In genomic region chr3:57157666-57158065, GRCh38 we compare ENCODE assay signal across 16 cellular contexts. TPM values are rescaled to one million over a fixed set of nuclear protein-coding genes. Genes with fewer than 3 reads are reported as not detected.
DNase-seq lines count a peak whose midpoint lies in the region; ATAC-seq and TF ChIP-seq lines count a peak whose summit lies in the region.
"Had no signal": no experiment of that assay in that cellular context is flagged by ENCODE, and none has a peak within 500 bp of the region (broad histone marks: within the 10 kb centered on the region; RNA-seq: fewer than 3 reads in every experiment).

No MANE protein-coding gene starts in this region.

- H3K36me3 ChIP-seq in GM23338 (ENCODE audit: insufficient read depth) = no peaks in the 10 kb centered on the region
- H3K36me3 ChIP-seq in hepatocyte (replicated peaks; ENCODE audit: insufficient read depth, low read depth) = no peaks in the 10 kb centered on the region
- H3K36me3 ChIP-seq in prostate gland = no peaks in the 10 kb centered on the region

- WGBS in hepatocyte (ENCODE audit: low lambda C conversion rate, missing lambda C conversion rate) = 58% methylated on average over 5 of the region's 5 CpGs
- 13% methylated on average over 5 of the region's 5 CpGs for WGBS in prostate gland

- H3K9me2 ChIP-seq in GM23338 (ENCODE audit: insufficient read depth) (no peaks in the 10 kb centered on the region), hepatocyte (replicated peaks; ENCODE audit: insufficient read depth) (no peaks in the 10 kb centered on the region)

- TF ChIP-seq CTCF in GM23338 (conservative IDR thresholded peaks at IDR 0.05; ENCODE audit: low read depth in 2 of 2) (no peak), WTC11 (IDR thresholded peaks at IDR 0.05) (no peak), hepatocyte (IDR thresholded peaks at IDR 0.05; ENCODE audit: poor library complexity) (no peak), neural crest cell (conservative IDR thresholded peaks at IDR 0.05) (no peak), prostate gland (IDR thresholded peaks at IDR 0.05) (no peak)

- POLR2A ChIA-PET in WTC11 (lab: Charles Lee) = no interaction called here

- ATAC-seq in GM23338 (no peak), WTC11 (no peak), GM21390 (IDR thresholded peaks at IDR 0.05; ENCODE audit: unreplicated experiment) (no peak)
- ATAC-seq: HCT116, K562, SK-N-SH treated with all-trans-retinoic acid at 6 μM for 48 hours had no signal

- H3K27me3 ChIP-seq in GM23338 (ENCODE audit: insufficient read depth) (no peaks in the 10 kb centered on the region), hepatocyte (no peaks in the 10 kb centered on the region), prostate gland (replicated peaks; ENCODE audit: insufficient read depth) (no peaks in the 10 kb centered on the region)

- H3K4me1 Mint-ChIP-seq in GM23338 = peaks cover 89% of the 10 kb centered on the region
- peaks cover 95% of the 10 kb centered on the region for H3K4me1 Mint-ChIP-seq in WTC11
- peaks cover 90% of the 10 kb centered on the region for H3K4me1 Mint-ChIP-seq in neural crest cell

- peaks cover 9% of the 10 kb centered on the region; the same call in 1 of the 2 replicates for H3F3A ChIP-seq in GM23338 (replicated peaks; ENCODE audit: low read depth)

- H3K4me1 ChIP-seq in GM23338 (ENCODE audit: insufficient read depth) (peaks cover 91% of the 10 kb centered on the region), hepatocyte (ENCODE audit: insufficient read depth) (peaks cover 25% of the 10 kb centered on the region), prostate gland (replicated peaks) (peaks cover 10% of the 10 kb centered on the region)

- H3K4me3 ChIP-seq in GM23338 (no peak overlapping the region; the same call in 1 of the 2 replicates), hepatocyte (no peak overlapping the region), prostate gland (no peak overlapping the region)
- H3K4me3 ChIP-seq: K562 had no signal

- TF ChIP-seq POLR2A in prostate gland (IDR thresholded peaks at IDR 0.05) = no peak

- H3K79me2 ChIP-seq in GM23338 (replicated peaks; ENCODE audit: insufficient read depth) (peaks cover 75% of the 10 kb centered on the region), hepatocyte (peaks cover 26% of the 10 kb centered on the region)

- H3K4me2 ChIP-seq in GM23338 (peak overlapping the region; percentile 65), hepatocyte (peak overlapping the region; percentile 65)

- no peak overlapping the region for H2AFZ ChIP-seq in GM23338
- H2AFZ ChIP-seq in hepatocyte = no peak overlapping the region

- peaks cover 15% of the 10 kb centered on the region for H3K27me3 Mint-ChIP-seq in GM23338 (ENCODE audit: insufficient read depth, low read depth, poor library complexity)
- H3K27me3 Mint-ChIP-seq in WTC11 (ENCODE audit: low read depth) = peaks cover 8% of the 10 kb centered on the region
- H3K27me3 Mint-ChIP-seq in neural crest cell (ENCODE audit: low read depth) = no peaks in the 10 kb centered on the region

- H3K36me3 Mint-ChIP-seq in GM23338 (ENCODE audit: low read depth) (peaks cover 11% of the 10 kb centered on the region; the same call in 1 of the 3 replicates), WTC11 (no peaks in the 10 kb centered on the region), neural crest cell (ENCODE audit: low read depth) (no peaks in the 10 kb centered on the region)

- no peak overlapping the region for H3K27ac Mint-ChIP-seq in GM23338
- H3K27ac Mint-ChIP-seq in WTC11 = no peak overlapping the region
- peak overlapping the region; percentile 85 for H3K27ac Mint-ChIP-seq in neural crest cell (ENCODE audit: unreplicated experiment)
- H3K27ac Mint-ChIP-seq: CD14-positive monocyte had no signal

- DNase-seq in GM23338 (ENCODE audit: low spot score) = no peak
- no peak for DNase-seq in WTC11 (ENCODE audit: low spot score)
- no peak for DNase-seq in hepatocyte (ENCODE audit: low spot score)
- DNase-seq in neural crest cell (ENCODE audit: low read depth, low spot score) = no peak
- DNase-seq in prostate gland (ENCODE audit: low spot score) = no peak
- DNase-seq in NK-92 treated with Interleukin-12 subunit alpha and Interleukin-12 subunit beta, amount 100 ng/mL, for 24 hours (lab: John Stamatoyannopoulos, UW) = no peak
- DNase-seq in stimulated activated CD4-positive, alpha-beta T cell treated with anti-CD3 and anti-CD28 coated beads, Interleukin-2, amount 100 ng/mL, for 48 hours = no peak
- DNase-seq: COR-L47, NCI-H1436 treated with DMSO at 0.1 percent for 48 hours, NCI-H510A treated with DMSO at 0.1 percent for 48 hours, SHP77 treated with DMSO at 0.1 percent for 48 hours had no signal

- H4K20me1 ChIP-seq in GM23338 (replicated peaks; ENCODE audit: insufficient read depth) (peaks cover 17% of the 10 kb centered on the region), hepatocyte (ENCODE audit: insufficient read depth, poor library complexity, severe bottlenecking) (no peaks in the 10 kb centered on the region)

- H3K27ac ChIP-seq in GM23338 (ENCODE audit: low read depth) (no peak overlapping the region), hepatocyte (peak overlapping the region; percentile 77), prostate gland (no peak overlapping the region)

- CTCF ChIA-PET in WTC11 (lab: Charles Lee) = no interaction called here

- H3K4me3 Mint-ChIP-seq in GM23338 (peak overlapping the region; percentile 21; the same call in 1 of the 3 replicates), WTC11 (peak overlapping the region; percentile 9; the same call in 1 of the 2 replicates), neural crest cell (peak overlapping the region; percentile 9)

- H3K9me3 ChIP-seq in hepatocyte (ENCODE audit: low read depth) = no peaks in the 10 kb centered on the region
- no peaks in the 10 kb centered on the region for H3K9me3 ChIP-seq in prostate gland

- H3K9me3 Mint-ChIP-seq in GM23338 (peaks cover 4% of the 10 kb centered on the region; the same call in 2 of the 3 replicates), WTC11 (no peaks in the 10 kb centered on the region), neural crest cell (no peaks in the 10 kb centered on the region)

- intact Hi-C loops in prostate gland (cut with DNase I) = no loop called here

TF ChIP-seq in GM23338, 12 proteins besides CTCF, POLR2A, EP300 and RAD21:
- TF ChIP-seq NANOG (IDR thresholded peaks at IDR 0.05; ENCODE audit: borderline replicate concordance) = no peak
- TF ChIP-seq CREB1 (CRISPR knock-in tag; IDR thresholded peaks at IDR 0.05; ENCODE audit: low read depth) = no peak

TF ChIP-seq in WTC11, 78 proteins besides CTCF, POLR2A, EP300 and RAD21 (continues in another document):
- TF ChIP-seq RORB (CRISPR knock-in tag; IDR thresholded peaks at IDR 0.05) = no peak
- TF ChIP-seq ARID4B (CRISPR knock-in tag; IDR thresholded peaks at IDR 0.05; ENCODE audit: borderline replicate concordance) = no peak
- TF ChIP-seq PREB (CRISPR knock-in tag; IDR thresholded peaks at IDR 0.05; ENCODE audit: borderline replicate concordance) = no peak
- TF ChIP-seq CBFB (CRISPR knock-in tag; IDR thresholded peaks at IDR 0.05; ENCODE audit: low read depth) = no peak
- TF ChIP-seq FOXJ3 (CRISPR knock-in tag; IDR thresholded peaks at IDR 0.05; ENCODE audit: borderline replicate concordance) = no peak

RNA-seq across cellular contexts. Expression of gene IL17RD, which starts 7.5 kb away (rescaled TPM):
- 79.6 and 104 TPM in 2 replicates for total RNA-seq in GM23338 (2014; rRNA removed; shearing (Covaris generic))
- 10.7 and 11.9 TPM in 2 replicates for polyA plus RNA-seq in GM23338 (2016; fragmentation: Nextera tagmentation; extraction: Ambion mirVana)
- 59.1 to 72.9 TPM (median 66.0 TPM) in 3 replicates for total RNA-seq in WTC11 (2021)
- 6.2 and 6.7 TPM in 2 replicates for total RNA-seq in hepatocyte
- 1.7 and 2.0 TPM in 2 replicates for polyA plus RNA-seq in hepatocyte
- total RNA-seq in neural crest cell = 51.9 and 52.1 TPM in 2 replicates
- 10 to 100 TPM in 1 of 2 donors, 1 to 10 TPM in 1; 8.3 to 19.9 TPM for total RNA-seq in prostate gland
- polyA plus RNA-seq: CD14-positive monocyte had no signal

RNA-seq across cellular contexts. Expression of gene HESX1, which starts 42.1 kb away (rescaled TPM):
- 11.9 and 21.1 TPM in 2 replicates for total RNA-seq in GM23338 (2014; rRNA removed; shearing (Covaris generic))
- polyA plus RNA-seq in GM23338 (2016; fragmentation: Nextera tagmentation; extraction: Ambion mirVana) (55.6 and 56.7 TPM in 2 replicates), hepatocyte (0.51 and 0.85 TPM in 2 replicates)
- total RNA-seq in WTC11 (2021) (4.5 to 5.6 TPM (median 4.8 TPM) in 3 replicates), hepatocyte (1.3 and 1.7 TPM in 2 replicates), neural crest cell (0.98 and 1.7 TPM in 2 replicates), prostate gland (1 to 10 TPM in 1 of 2 donors, under 1 TPM in 1; 0.23 to 3.6 TPM)
